In the genomic region with DNA sequence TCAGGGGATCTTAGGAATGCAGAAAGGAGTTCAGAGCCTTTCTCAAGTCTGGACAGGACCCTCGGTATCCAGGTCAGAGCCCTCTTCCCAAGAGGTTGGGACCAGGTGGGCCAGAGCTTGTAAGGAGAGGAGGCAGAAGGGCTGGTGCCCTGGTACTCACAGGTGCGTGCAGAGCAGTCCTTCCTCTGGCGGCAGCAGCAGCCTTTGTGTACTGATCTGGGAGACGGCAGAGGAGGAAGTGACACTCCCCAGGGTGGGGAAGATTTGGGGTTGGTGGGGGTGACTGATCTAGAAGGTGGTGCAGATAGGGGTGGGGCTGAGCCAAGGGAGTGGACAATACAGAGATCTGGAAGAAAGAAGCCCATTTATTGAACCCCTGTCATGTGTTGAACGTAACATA, we compare ENCODE assay signal across 8 cellular contexts. TPM values are rescaled to one million over a fixed set of nuclear protein-coding genes. Genes with fewer than 3 reads are reported as not detected.
DNase-seq lines count a peak whose midpoint lies in the region; ATAC-seq and TF ChIP-seq lines count a peak whose summit lies in the region.

A gene with protein sequence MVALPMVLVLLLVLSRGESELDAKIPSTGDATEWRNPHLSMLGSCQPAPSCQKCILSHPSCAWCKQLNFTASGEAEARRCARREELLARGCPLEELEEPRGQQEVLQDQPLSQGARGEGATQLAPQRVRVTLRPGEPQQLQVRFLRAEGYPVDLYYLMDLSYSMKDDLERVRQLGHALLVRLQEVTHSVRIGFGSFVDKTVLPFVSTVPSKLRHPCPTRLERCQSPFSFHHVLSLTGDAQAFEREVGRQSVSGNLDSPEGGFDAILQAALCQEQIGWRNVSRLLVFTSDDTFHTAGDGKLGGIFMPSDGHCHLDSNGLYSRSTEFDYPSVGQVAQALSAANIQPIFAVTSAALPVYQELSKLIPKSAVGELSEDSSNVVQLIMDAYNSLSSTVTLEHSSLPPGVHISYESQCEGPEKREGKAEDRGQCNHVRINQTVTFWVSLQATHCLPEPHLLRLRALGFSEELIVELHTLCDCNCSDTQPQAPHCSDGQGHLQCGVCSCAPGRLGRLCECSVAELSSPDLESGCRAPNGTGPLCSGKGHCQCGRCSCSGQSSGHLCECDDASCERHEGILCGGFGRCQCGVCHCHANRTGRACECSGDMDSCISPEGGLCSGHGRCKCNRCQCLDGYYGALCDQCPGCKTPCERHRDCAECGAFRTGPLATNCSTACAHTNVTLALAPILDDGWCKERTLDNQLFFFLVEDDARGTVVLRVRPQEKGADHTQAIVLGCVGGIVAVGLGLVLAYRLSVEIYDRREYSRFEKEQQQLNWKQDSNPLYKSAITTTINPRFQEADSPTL (minus strand): TSS at position 210 of the 400 bp plus-strand sequence. CDS start 6,808 bp downstream, outside the sequence.

- peak; percentile 98 for TF ChIP-seq POLR2A in GM19193 (IDR thresholded peaks at IDR 0.05; ENCODE audit: extremely low read depth, insufficient read depth, insufficient read length)

- H3K4me1 Mint-ChIP-seq in type B pancreatic cell (ENCODE audit: unreplicated experiment) (peaks cover 8% of the 10 kb centered on the region), progenitor cell of endocrine pancreas (ENCODE audit: low read depth) (peaks cover 1% of the 10 kb centered on the region)

- DNase-seq in activated CD4-positive, alpha-beta T cell treated with anti-CD3 and anti-CD28 coated beads for 24 hours (ENCODE audit: low read depth in 2 of 2): peak; percentile 32 to 38
- DNase-seq in germinal center (ENCODE audit: low spot score) (peak; percentile 81), type B pancreatic cell (ENCODE audit: extremely low spot score, unreplicated experiment) (no peak), NCI-H226 (no peak), NCI-H2029 (lab: John Stamatoyannopoulos, UW) (no peak), progenitor cell of endocrine pancreas (ENCODE audit: low spot score, unreplicated experiment) (no peak)

- H3K4me3 Mint-ChIP-seq in type B pancreatic cell: no peak within 1 kb of the TSS
- H3K4me3 Mint-ChIP-seq in progenitor cell of endocrine pancreas (ENCODE audit: low read depth): no peak within 1 kb of the TSS

- no peaks in the 10 kb centered on the region for H3K9me3 Mint-ChIP-seq in type B pancreatic cell
- H3K9me3 Mint-ChIP-seq in progenitor cell of endocrine pancreas (ENCODE audit: low read depth): no peaks in the 10 kb centered on the region

- peak within 1 kb of the TSS; percentile 61 for H3K27ac Mint-ChIP-seq in type B pancreatic cell
- no peak within 1 kb of the TSS for H3K27ac Mint-ChIP-seq in progenitor cell of endocrine pancreas

- TF ChIP-seq CTCF in type B pancreatic cell (conservative IDR thresholded peaks at IDR 0.05) (no peak), progenitor cell of endocrine pancreas (IDR thresholded peaks at IDR 0.05; ENCODE audit: unreplicated experiment) (no peak)

- no peaks in the 10 kb centered on the region for H3K36me3 Mint-ChIP-seq in type B pancreatic cell
- no peaks in the 10 kb centered on the region for H3K36me3 Mint-ChIP-seq in progenitor cell of endocrine pancreas (ENCODE audit: insufficient read depth)

- peak; percentile 41 for ATAC-seq in HG03135 (IDR thresholded peaks at IDR 0.05; ENCODE audit: unreplicated experiment)

- H3K27me3 Mint-ChIP-seq in type B pancreatic cell (no peaks in the 10 kb centered on the region), progenitor cell of endocrine pancreas (peaks cover 14% of the 10 kb centered on the region)

RNA-seq across cellular contexts. Expression of the gene that starts here (rescaled TPM):
- 3.2 and 4.2 TPM in 2 replicates for total RNA-seq in type B pancreatic cell (ENCODE audit: low replicate concordance)
- 0.29 and 0.93 TPM in 2 replicates for total RNA-seq in progenitor cell of endocrine pancreas

Comparison
In these comparisons a context has a peak if more than half of its experiments do, and no peak if none do; other contexts are left out.
1. DNase-seq: peak in activated CD4-positive, alpha-beta T cell treated with anti-CD3 and anti-CD28 coated beads for 24 hours (2 of 2) and germinal center (single experiment); none in type B pancreatic cell (single experiment), NCI-H226 (single experiment), NCI-H2029 (single experiment) and progenitor cell of endocrine pancreas (single experiment).